In the genomic region with DNA sequence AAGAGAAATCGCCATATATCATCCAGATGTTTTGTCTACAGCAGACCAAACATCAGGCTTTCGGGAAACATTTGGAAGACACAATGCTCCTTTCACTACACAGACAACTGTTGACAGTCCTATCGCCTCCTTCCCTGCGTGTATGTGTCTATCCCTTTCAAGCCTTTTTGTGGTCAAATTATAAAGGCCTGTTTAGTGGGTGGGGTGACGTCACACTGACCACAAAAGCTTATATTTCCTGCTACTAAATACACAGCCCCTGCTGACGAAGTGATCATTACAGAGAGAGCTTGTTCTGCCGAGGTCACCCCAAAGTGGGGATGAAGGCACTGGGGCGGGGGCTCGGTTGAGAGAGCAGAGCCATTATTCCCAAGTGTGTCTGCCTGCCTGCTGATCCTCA, we compare ENCODE assay signal across 1 cellular context.
TF ChIP-seq lines count a peak whose summit lies in the region.

No MANE protein-coding gene starts in this region.

TF ChIP-seq in HEK293, 187 proteins besides CTCF, POLR2A, EP300 and RAD21 (continued from another document and continues in another):
- TF ChIP-seq, protein P1, sequence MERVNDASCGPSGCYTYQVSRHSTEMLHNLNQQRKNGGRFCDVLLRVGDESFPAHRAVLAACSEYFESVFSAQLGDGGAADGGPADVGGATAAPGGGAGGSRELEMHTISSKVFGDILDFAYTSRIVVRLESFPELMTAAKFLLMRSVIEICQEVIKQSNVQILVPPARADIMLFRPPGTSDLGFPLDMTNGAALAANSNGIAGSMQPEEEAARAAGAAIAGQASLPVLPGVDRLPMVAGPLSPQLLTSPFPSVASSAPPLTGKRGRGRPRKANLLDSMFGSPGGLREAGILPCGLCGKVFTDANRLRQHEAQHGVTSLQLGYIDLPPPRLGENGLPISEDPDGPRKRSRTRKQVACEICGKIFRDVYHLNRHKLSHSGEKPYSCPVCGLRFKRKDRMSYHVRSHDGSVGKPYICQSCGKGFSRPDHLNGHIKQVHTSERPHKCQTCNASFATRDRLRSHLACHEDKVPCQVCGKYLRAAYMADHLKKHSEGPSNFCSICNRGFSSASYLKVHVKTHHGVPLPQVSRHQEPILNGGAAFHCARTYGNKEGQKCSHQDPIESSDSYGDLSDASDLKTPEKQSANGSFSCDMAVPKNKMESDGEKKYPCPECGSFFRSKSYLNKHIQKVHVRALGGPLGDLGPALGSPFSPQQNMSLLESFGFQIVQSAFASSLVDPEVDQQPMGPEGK (tag by site-specific recombination; IDR thresholded peaks at IDR 0.05) = peak; percentile 61
- TF ChIP-seq GFI1B (tag by site-specific recombination; IDR thresholded peaks at IDR 0.05) (no peak), ZNF747 (tag by site-specific recombination; IDR thresholded peaks at IDR 0.05) (no peak), KLF7 (tag by site-specific recombination; IDR thresholded peaks at IDR 0.05; ENCODE audit: borderline replicate concordance) (no peak), ZNF175 (tag by site-specific recombination; IDR thresholded peaks at IDR 0.05) (no peak), ZNF830 (tag by site-specific recombination; IDR thresholded peaks at IDR 0.05; ENCODE audit: low read depth) (no peak), ZNF138 (tag by site-specific recombination; IDR thresholded peaks at IDR 0.05; ENCODE audit: borderline replicate concordance) (no peak), MEIS1 (CRISPR knock-in tag; IDR thresholded peaks at IDR 0.05; ENCODE audit: borderline replicate concordance) (no peak), ZNF529 (tag by site-specific recombination; IDR thresholded peaks at IDR 0.05; ENCODE audit: insufficient replicate concordance) (no peak), ZBTB1 (tag by site-specific recombination; IDR thresholded peaks at IDR 0.05) (no peak), ZNF548 (tag by site-specific recombination; IDR thresholded peaks at IDR 0.05) (no peak), ZNF624 (tag by site-specific recombination; IDR thresholded peaks at IDR 0.05) (no peak), OSR2 (tag by site-specific recombination; IDR thresholded peaks at IDR 0.05) (peak; percentile 90), ZNF843 (tag by site-specific recombination; IDR thresholded peaks at IDR 0.05) (peak; percentile 84), OVOL3 (tag by site-specific recombination; IDR thresholded peaks at IDR 0.05) (no peak), ZNF423 (tag by site-specific recombination; IDR thresholded peaks at IDR 0.05) (no peak), ZNF394 (tag by site-specific recombination; IDR thresholded peaks at IDR 0.05; ENCODE audit: borderline replicate concordance) (no peak), ZNF585B (tag by site-specific recombination; IDR thresholded peaks at IDR 0.05) (no peak), ZNF654 (tag by site-specific recombination; IDR thresholded peaks at IDR 0.05; ENCODE audit: low read depth) (no peak), TCF7L2 (IDR thresholded peaks at IDR 0.05; ENCODE audit: borderline replicate concordance, low read depth, low read length) (no peak), GLI2 (tag by site-specific recombination; IDR thresholded peaks at IDR 0.05; ENCODE audit: borderline replicate concordance, low read depth) (no peak), GLIS2 (tag by site-specific recombination; IDR thresholded peaks at IDR 0.05) (no peak), ZBTB8A (tag by site-specific recombination; IDR thresholded peaks at IDR 0.05) (peak; percentile 45), ZNF768 (tag by site-specific recombination; IDR thresholded peaks at IDR 0.05) (no peak), ZNF837 (tag by site-specific recombination; IDR thresholded peaks at IDR 0.05) (no peak), GLI4 (tag by site-specific recombination; IDR thresholded peaks at IDR 0.05) (no peak), ZNF274 (IDR thresholded peaks at IDR 0.05; ENCODE audit: low read length) (no peak), ZNF274 (tag by site-specific recombination; IDR thresholded peaks at IDR 0.05; ENCODE audit: borderline replicate concordance) (no peak), ZNF571 (tag by site-specific recombination; IDR thresholded peaks at IDR 0.05) (no peak), ZNF350 (tag by site-specific recombination; IDR thresholded peaks at IDR 0.05) (no peak), ZNF514 (tag by site-specific recombination; IDR thresholded peaks at IDR 0.05) (no peak), ZNF629 (tag by site-specific recombination; IDR thresholded peaks at IDR 0.05) (peak; percentile 93)
- TF ChIP-seq, protein P2, sequence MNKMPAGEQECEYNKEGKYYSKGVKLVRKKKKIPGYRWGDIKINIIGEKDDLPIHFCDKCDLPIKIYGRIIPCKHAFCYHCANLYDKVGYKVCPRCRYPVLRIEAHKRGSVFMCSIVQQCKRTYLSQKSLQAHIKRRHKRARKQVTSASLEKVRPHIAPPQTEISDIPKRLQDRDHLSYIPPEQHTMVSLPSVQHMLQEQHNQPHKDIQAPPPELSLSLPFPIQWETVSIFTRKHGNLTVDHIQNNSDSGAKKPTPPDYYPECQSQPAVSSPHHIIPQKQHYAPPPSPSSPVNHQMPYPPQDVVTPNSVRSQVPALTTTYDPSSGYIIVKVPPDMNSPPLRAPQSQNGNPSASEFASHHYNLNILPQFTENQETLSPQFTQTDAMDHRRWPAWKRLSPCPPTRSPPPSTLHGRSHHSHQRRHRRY (tag by site-specific recombination; IDR thresholded peaks at IDR 0.05) = no peak
- TF ChIP-seq, protein P3, sequence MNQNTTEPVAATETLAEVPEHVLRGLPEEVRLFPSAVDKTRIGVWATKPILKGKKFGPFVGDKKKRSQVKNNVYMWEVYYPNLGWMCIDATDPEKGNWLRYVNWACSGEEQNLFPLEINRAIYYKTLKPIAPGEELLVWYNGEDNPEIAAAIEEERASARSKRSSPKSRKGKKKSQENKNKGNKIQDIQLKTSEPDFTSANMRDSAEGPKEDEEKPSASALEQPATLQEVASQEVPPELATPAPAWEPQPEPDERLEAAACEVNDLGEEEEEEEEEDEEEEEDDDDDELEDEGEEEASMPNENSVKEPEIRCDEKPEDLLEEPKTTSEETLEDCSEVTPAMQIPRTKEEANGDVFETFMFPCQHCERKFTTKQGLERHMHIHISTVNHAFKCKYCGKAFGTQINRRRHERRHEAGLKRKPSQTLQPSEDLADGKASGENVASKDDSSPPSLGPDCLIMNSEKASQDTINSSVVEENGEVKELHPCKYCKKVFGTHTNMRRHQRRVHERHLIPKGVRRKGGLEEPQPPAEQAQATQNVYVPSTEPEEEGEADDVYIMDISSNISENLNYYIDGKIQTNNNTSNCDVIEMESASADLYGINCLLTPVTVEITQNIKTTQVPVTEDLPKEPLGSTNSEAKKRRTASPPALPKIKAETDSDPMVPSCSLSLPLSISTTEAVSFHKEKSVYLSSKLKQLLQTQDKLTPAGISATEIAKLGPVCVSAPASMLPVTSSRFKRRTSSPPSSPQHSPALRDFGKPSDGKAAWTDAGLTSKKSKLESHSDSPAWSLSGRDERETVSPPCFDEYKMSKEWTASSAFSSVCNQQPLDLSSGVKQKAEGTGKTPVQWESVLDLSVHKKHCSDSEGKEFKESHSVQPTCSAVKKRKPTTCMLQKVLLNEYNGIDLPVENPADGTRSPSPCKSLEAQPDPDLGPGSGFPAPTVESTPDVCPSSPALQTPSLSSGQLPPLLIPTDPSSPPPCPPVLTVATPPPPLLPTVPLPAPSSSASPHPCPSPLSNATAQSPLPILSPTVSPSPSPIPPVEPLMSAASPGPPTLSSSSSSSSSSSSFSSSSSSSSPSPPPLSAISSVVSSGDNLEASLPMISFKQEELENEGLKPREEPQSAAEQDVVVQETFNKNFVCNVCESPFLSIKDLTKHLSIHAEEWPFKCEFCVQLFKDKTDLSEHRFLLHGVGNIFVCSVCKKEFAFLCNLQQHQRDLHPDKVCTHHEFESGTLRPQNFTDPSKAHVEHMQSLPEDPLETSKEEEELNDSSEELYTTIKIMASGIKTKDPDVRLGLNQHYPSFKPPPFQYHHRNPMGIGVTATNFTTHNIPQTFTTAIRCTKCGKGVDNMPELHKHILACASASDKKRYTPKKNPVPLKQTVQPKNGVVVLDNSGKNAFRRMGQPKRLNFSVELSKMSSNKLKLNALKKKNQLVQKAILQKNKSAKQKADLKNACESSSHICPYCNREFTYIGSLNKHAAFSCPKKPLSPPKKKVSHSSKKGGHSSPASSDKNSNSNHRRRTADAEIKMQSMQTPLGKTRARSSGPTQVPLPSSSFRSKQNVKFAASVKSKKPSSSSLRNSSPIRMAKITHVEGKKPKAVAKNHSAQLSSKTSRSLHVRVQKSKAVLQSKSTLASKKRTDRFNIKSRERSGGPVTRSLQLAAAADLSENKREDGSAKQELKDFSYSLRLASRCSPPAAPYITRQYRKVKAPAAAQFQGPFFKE (tag by site-specific recombination; IDR thresholded peaks at IDR 0.05; ENCODE audit: borderline replicate concordance) = no peak
- TF ChIP-seq, protein P4, sequence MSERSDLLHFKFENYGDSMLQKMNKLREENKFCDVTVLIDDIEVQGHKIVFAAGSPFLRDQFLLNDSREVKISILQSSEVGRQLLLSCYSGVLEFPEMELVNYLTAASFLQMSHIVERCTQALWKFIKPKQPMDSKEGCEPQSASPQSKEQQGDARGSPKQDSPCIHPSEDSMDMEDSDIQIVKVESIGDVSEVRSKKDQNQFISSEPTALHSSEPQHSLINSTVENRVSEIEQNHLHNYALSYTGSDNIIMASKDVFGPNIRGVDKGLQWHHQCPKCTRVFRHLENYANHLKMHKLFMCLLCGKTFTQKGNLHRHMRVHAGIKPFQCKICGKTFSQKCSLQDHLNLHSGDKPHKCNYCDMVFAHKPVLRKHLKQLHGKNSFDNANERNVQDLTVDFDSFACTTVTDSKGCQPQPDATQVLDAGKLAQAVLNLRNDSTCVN (tag by site-specific recombination; optimal IDR thresholded peaks at IDR 0.05) = no peak
- TF ChIP-seq, protein P5, sequence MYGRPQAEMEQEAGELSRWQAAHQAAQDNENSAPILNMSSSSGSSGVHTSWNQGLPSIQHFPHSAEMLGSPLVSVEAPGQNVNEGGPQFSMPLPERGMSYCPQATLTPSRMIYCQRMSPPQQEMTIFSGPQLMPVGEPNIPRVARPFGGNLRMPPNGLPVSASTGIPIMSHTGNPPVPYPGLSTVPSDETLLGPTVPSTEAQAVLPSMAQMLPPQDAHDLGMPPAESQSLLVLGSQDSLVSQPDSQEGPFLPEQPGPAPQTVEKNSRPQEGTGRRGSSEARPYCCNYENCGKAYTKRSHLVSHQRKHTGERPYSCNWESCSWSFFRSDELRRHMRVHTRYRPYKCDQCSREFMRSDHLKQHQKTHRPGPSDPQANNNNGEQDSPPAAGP (tag by site-specific recombination; IDR thresholded peaks at IDR 0.05) = no peak
- TF ChIP-seq, protein P6, sequence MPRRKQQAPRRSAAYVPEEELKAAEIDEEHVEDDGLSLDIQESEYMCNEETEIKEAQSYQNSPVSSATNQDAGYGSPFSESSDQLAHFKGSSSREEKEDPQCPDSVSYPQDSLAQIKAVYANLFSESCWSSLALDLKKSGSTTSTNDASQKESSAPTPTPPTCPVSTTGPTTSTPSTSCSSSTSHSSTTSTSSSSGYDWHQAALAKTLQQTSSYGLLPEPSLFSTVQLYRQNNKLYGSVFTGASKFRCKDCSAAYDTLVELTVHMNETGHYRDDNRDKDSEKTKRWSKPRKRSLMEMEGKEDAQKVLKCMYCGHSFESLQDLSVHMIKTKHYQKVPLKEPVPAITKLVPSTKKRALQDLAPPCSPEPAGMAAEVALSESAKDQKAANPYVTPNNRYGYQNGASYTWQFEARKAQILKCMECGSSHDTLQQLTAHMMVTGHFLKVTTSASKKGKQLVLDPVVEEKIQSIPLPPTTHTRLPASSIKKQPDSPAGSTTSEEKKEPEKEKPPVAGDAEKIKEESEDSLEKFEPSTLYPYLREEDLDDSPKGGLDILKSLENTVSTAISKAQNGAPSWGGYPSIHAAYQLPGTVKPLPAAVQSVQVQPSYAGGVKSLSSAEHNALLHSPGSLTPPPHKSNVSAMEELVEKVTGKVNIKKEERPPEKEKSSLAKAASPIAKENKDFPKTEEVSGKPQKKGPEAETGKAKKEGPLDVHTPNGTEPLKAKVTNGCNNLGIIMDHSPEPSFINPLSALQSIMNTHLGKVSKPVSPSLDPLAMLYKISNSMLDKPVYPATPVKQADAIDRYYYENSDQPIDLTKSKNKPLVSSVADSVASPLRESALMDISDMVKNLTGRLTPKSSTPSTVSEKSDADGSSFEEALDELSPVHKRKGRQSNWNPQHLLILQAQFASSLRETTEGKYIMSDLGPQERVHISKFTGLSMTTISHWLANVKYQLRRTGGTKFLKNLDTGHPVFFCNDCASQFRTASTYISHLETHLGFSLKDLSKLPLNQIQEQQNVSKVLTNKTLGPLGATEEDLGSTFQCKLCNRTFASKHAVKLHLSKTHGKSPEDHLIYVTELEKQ (tag by site-specific recombination; IDR thresholded peaks at IDR 0.05; ENCODE audit: borderline replicate concordance) = 0 out of 2 replicates have a peak, but pooled peaks have one; percentile 34
- TF ChIP-seq, protein P7, sequence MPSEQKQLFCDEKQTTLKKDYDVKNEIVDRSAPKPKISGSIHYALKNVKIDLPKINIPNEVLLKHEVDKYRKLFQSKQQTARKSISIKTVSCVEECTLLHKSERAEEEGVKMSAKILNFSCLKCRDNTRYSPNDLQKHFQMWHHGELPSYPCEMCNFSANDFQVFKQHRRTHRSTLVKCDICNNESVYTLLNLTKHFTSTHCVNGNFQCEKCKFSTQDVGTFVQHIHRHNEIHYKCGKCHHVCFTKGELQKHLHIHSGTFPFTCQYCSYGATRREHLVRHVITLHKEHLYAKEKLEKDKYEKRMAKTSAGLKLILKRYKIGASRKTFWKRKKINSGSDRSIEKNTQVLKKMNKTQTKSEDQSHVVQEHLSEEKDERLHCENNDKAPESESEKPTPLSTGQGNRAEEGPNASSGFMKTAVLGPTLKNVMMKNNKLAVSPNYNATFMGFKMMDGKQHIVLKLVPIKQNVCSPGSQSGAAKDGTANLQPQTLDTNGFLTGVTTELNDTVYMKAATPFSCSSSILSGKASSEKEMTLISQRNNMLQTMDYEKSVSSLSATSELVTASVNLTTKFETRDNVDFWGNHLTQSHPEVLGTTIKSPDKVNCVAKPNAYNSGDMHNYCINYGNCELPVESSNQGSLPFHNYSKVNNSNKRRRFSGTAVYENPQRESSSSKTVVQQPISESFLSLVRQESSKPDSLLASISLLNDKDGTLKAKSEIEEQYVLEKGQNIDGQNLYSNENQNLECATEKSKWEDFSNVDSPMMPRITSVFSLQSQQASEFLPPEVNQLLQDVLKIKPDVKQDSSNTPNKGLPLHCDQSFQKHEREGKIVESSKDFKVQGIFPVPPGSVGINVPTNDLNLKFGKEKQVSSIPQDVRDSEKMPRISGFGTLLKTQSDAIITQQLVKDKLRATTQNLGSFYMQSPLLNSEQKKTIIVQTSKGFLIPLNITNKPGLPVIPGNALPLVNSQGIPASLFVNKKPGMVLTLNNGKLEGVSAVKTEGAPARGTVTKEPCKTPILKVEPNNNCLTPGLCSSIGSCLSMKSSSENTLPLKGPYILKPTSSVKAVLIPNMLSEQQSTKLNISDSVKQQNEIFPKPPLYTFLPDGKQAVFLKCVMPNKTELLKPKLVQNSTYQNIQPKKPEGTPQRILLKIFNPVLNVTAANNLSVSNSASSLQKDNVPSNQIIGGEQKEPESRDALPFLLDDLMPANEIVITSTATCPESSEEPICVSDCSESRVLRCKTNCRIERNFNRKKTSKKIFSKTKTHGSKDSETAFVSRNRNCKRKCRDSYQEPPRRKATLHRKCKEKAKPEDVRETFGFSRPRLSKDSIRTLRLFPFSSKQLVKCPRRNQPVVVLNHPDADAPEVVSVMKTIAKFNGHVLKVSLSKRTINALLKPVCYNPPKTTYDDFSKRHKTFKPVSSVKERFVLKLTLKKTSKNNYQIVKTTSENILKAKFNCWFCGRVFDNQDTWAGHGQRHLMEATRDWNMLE (tag by site-specific recombination; conservative IDR thresholded peaks at IDR 0.05; ENCODE audit: low read depth) = peak; percentile 43; the same call in 1 of the 2 replicates
